In genomic region chr4:85427123-85427522, GRCh38 we compare ENCODE assay signal across 27 cellular contexts.
"Had no signal": no experiment of that assay in that cellular context is flagged by ENCODE, and none has a peak within 500 bp of the region (broad histone marks: within the 10 kb centered on the region; RNA-seq: fewer than 3 reads in every experiment).

No MANE protein-coding gene starts in this region.

- ATAC-seq: stimulated activated effector memory CD8-positive, alpha-beta T cell treated with anti-CD3 and anti-CD28 coated beads, Interleukin-12 subunit alpha, Interleukin-12 subunit beta, amount 100 ng/mL, for 72 hours; stimulated activated memory B cell treated with anti-CD40 and anti-IgM and Interleukin-4, amounts not matched to agents 10 μg/mL and 1 μg/mL and 100 μg/mL, for 72 hours; stimulated activated naive B cell treated with anti-CD40 and anti-IgM and Interleukin-4, amounts not matched to agents 10 μg/mL and 1 μg/mL and 100 μg/mL, for 72 hours; stimulated activated naive CD8-positive, alpha-beta T cell treated with anti-CD3 and anti-CD28 coated beads, Interleukin-15, amount 100 ng/mL, for 72 hours; stimulated activated naive CD8-positive, alpha-beta T cell treated with anti-CD3 and anti-CD28 coated beads, Interleukin-15, Interleukin-2, amounts not matched to agents 100 U/mL and 50 U/mL, for 24 hours; upper lobe of right lung had no signal

- H3K9me3 Mint-ChIP-seq: stimulated activated memory B cell treated with anti-CD40 and anti-IgM and Interleukin-4, amounts not matched to agents 10 μg/mL and 1 μg/mL and 100 μg/mL, for 72 hours; stimulated activated naive B cell treated with anti-CD40 and anti-IgM and Interleukin-4, amounts not matched to agents 10 μg/mL and 1 μg/mL and 100 μg/mL, for 72 hours; stimulated activated naive CD8-positive, alpha-beta T cell treated with anti-CD3 and anti-CD28 coated beads, Interleukin-15, amount 100 ng/mL, for 72 hours; type B pancreatic cell had no signal

- H3K27ac Mint-ChIP-seq: stimulated activated effector memory CD8-positive, alpha-beta T cell treated with anti-CD3 and anti-CD28 coated beads, Interleukin-12 subunit alpha, Interleukin-12 subunit beta, amount 100 ng/mL, for 72 hours; stimulated activated memory B cell treated with anti-CD40 and anti-IgM and Interleukin-4, amounts not matched to agents 10 μg/mL and 1 μg/mL and 100 μg/mL, for 72 hours; stimulated activated naive B cell treated with anti-CD40 and anti-IgM and Interleukin-4, amounts not matched to agents 10 μg/mL and 1 μg/mL and 100 μg/mL, for 72 hours; stimulated activated naive CD8-positive, alpha-beta T cell treated with anti-CD3 and anti-CD28 coated beads, Interleukin-15, amount 100 ng/mL, for 72 hours; stimulated activated naive CD8-positive, alpha-beta T cell treated with anti-CD3 and anti-CD28 coated beads, Interleukin-15, Interleukin-2, amounts not matched to agents 100 ng/mL and 50 ng/mL, for 24 hours; type B pancreatic cell had no signal

- FAIRE-seq: urothelium cell line had no signal

- H3K27ac ChIP-seq: stomach, suprapubic skin, testis, thoracic aorta, thyroid gland, tibial artery, tibial nerve, transverse colon, upper lobe of left lung, upper lobe of right lung, uterus, vagina had no signal

- H3K36me3 ChIP-seq: stomach, suprapubic skin, thoracic aorta, thyroid gland, tibial artery, tibial nerve, transverse colon, upper lobe of left lung, upper lobe of right lung, uterus, vagina had no signal

- H3K4me1 Mint-ChIP-seq: stimulated activated effector memory CD8-positive, alpha-beta T cell treated with anti-CD3 and anti-CD28 coated beads, Interleukin-12 subunit alpha, Interleukin-12 subunit beta, amount 100 ng/mL, for 72 hours; stimulated activated naive CD8-positive, alpha-beta T cell treated with anti-CD3 and anti-CD28 coated beads, Interleukin-15, amount 100 ng/mL, for 72 hours had no signal

- H3K4me3 Mint-ChIP-seq: stimulated activated effector memory CD8-positive, alpha-beta T cell treated with anti-CD3 and anti-CD28 coated beads, Interleukin-12 subunit alpha, Interleukin-12 subunit beta, amount 100 ng/mL, for 72 hours; stimulated activated memory B cell treated with anti-CD40 and anti-IgM and Interleukin-4, amounts not matched to agents 10 μg/mL and 1 μg/mL and 100 μg/mL, for 72 hours; stimulated activated naive B cell treated with anti-CD40 and anti-IgM and Interleukin-4, amounts not matched to agents 10 μg/mL and 1 μg/mL and 100 μg/mL, for 72 hours; stimulated activated naive CD8-positive, alpha-beta T cell treated with anti-CD3 and anti-CD28 coated beads, Interleukin-15, amount 100 ng/mL, for 72 hours; stimulated activated naive CD8-positive, alpha-beta T cell treated with anti-CD3 and anti-CD28 coated beads, Interleukin-15, Interleukin-2, amounts not matched to agents 100 ng/mL and 50 ng/mL, for 24 hours; type B pancreatic cell had no signal

- DNase-seq: stimulated activated CD4-positive, alpha-beta T cell treated with anti-CD3 and anti-CD28 coated beads, Interleukin-2, amount 100 ng/mL, for 48 hours; stimulated activated CD4-positive, alpha-beta T cell treated with anti-CD3 and anti-CD28 coated beads, Interleukin-4, amount 100 ng/mL, for 1 hour; stimulated activated CD4-positive, alpha-beta T cell treated with anti-CD3 and anti-CD28 coated beads, Interleukin-4, amount 100 ng/mL, for 24 hours; stimulated activated CD4-positive, alpha-beta T cell treated with anti-CD3 and anti-CD28 coated beads, Interleukin-4, amount 100 ng/mL, for 4 hours; stimulated activated CD8-positive, alpha-beta memory T cell treated with anti-CD3 and anti-CD28 coated beads, Interleukin-4, amount 100 ng/mL, for 48 hours; stimulated activated naive B cell treated with anti-CD40 and anti-IgM and Interleukin-4, amounts not matched to agents 10 μg/mL and 1 μg/mL and 100 μg/mL, for 72 hours; stimulated activated naive CD4-positive, alpha-beta T cell; stimulated activated naive CD8-positive, alpha-beta T cell treated with anti-CD3 and anti-CD28 coated beads, Interleukin-15, amount 100 ng/mL, for 72 hours; stimulated activated naive CD8-positive, alpha-beta T cell treated with anti-CD3 and anti-CD28 coated beads, Interleukin-15, Interleukin-2, amounts not matched to agents 100 U/mL and 50 U/mL, for 24 hours; stomach; substantia nigra; testis; thyroid gland; tibial artery; transverse colon; upper lobe of left lung; upper lobe of right lung; uterus had no signal

- H3K36me3 Mint-ChIP-seq: stimulated activated effector memory CD8-positive, alpha-beta T cell treated with anti-CD3 and anti-CD28 coated beads, Interleukin-12 subunit alpha, Interleukin-12 subunit beta, amount 100 ng/mL, for 72 hours; stimulated activated memory B cell treated with anti-CD40 and anti-IgM and Interleukin-4, amounts not matched to agents 10 μg/mL and 1 μg/mL and 100 μg/mL, for 72 hours; stimulated activated naive B cell treated with anti-CD40 and anti-IgM and Interleukin-4, amounts not matched to agents 10 μg/mL and 1 μg/mL and 100 μg/mL, for 72 hours; type B pancreatic cell had no signal

- H3K27me3 Mint-ChIP-seq: stimulated activated memory B cell treated with anti-CD40 and anti-IgM and Interleukin-4, amounts not matched to agents 10 μg/mL and 1 μg/mL and 100 μg/mL, for 72 hours; stimulated activated naive CD8-positive, alpha-beta T cell treated with anti-CD3 and anti-CD28 coated beads, Interleukin-15, amount 100 ng/mL, for 72 hours; stimulated activated naive CD8-positive, alpha-beta T cell treated with anti-CD3 and anti-CD28 coated beads, Interleukin-15, Interleukin-2, amounts not matched to agents 100 ng/mL and 50 ng/mL, for 24 hours had no signal

- H3K27me3 ChIP-seq: stomach, suprapubic skin, testis, thyroid gland, tibial artery, tibial nerve, transverse colon, upper lobe of left lung, upper lobe of right lung, uterus, vagina had no signal

- H3K4me1 ChIP-seq: stomach, suprapubic skin, testis, thyroid gland, tibial artery, tibial nerve, transverse colon, upper lobe of left lung, upper lobe of right lung, uterus, vagina had no signal

- H3K9me3 ChIP-seq: stomach, suprapubic skin, testis, thoracic aorta, thyroid gland, tibial artery, tibial nerve, transverse colon, upper lobe of left lung, upper lobe of right lung, uterus, vagina had no signal

- H3K4me3 ChIP-seq: stomach, suprapubic skin, testis, thoracic aorta, thyroid gland, tibial artery, tibial nerve, transverse colon, upper lobe of left lung, upper lobe of right lung, uterus, vagina had no signal
